Comparison of ENCODE assay signal across 11 cellular contexts in the genomic region with DNA sequence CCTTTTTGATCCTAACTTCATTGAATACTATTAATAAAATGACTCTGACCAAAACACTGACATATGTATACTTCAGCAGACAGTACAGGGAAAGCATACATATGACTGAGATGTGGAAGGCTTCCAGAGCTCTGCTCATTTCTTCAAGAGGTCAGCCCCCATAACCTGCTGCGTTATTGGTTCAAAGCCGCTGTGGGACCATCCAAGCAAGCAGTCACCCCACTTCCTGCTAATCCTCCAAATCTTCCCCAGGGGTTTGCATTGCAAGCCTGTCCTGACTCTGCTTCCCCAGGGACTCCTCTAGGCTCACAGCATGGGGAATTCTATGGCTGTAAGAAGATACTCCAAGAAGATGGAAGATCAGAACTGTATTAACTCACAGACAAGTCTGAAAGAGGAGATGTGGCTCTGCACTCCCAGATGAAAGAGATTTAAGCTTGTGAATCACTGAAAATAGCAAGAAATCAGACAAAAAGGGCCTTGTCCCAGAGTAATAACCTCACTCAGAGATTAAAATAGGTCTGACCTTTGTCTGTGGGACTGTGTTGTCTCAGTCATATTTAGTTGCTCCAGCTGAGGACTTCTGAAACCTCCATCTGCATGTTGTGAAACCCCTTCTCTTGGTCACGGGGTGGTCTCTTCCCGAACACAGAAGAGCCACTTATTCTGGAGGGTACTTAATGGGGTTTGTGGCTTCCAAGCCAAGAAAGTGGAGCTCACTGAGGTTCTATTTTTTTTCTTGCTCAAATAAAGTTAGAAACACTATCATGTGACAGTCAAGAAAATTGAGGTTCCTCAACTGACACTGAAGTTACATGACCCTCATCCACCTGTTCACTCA.
DNase-seq lines count a peak whose midpoint lies in the region; ATAC-seq, FAIRE-seq and TF ChIP-seq lines count a peak whose summit lies in the region.
"Had no signal": no experiment of that assay in that cellular context is flagged by ENCODE, and none has a peak within 500 bp of the region (broad histone marks: within the 10 kb centered on the region; RNA-seq: fewer than 3 reads in every experiment).

No MANE protein-coding gene starts in this region.

- H3K27me3 ChIP-seq in body of pancreas = no peaks in the 10 kb centered on the region
- H3K27me3 ChIP-seq: right lobe of liver had no signal

- 92 to 94% methylated on average over 3 to 4 of the region's 4 CpGs for WGBS in body of pancreas, 2 donors

- H3K4me1 ChIP-seq in body of pancreas = no peaks in the 10 kb centered on the region
- H3K4me1 ChIP-seq: right lobe of liver had no signal

- no peak overlapping the region for H3K4me3 ChIP-seq in body of pancreas
- H3K4me3 ChIP-seq: right lobe of liver had no signal

- H3K36me3 ChIP-seq in body of pancreas (replicated peaks in 1 of 2; ENCODE audit: insufficient read depth in 1 of 2, low read depth in 2 of 2) = no peaks in the 10 kb centered on the region
- H3K36me3 ChIP-seq: right lobe of liver had no signal

- TF ChIP-seq CTCF in body of pancreas (IDR thresholded peaks at IDR 0.05) = no peak

- no peaks in the 10 kb centered on the region for H3K9me3 ChIP-seq in body of pancreas
- H3K9me3 ChIP-seq: right lobe of liver had no signal

- ATAC-seq in HG02798 (IDR thresholded peaks at IDR 0.05; ENCODE audit: poor library complexity, unreplicated experiment) (peak; percentile 87), HG03571 (IDR thresholded peaks at IDR 0.05; ENCODE audit: unreplicated experiment) (peak; percentile 66), body of pancreas (no peak)
- ATAC-seq: left colon had no signal

- H3K27ac ChIP-seq in body of pancreas = no peak overlapping the region
- H3K27ac ChIP-seq: right lobe of liver had no signal

- intact Hi-C loops in body of pancreas (cut with DNase I) = no loop called here

- no peak for TF ChIP-seq POLR2A in body of pancreas (IDR thresholded peaks at IDR 0.05)

- DNase-seq in DMS79 (lab: John Stamatoyannopoulos, UW) (peak; percentile 61), GM19239 (ENCODE audit: insufficient read length, low spot score) (peak; percentile 21), NCI-H524 treated with DMSO at 0.1 percent for 48 hours (lab: John Stamatoyannopoulos, UW) (no peak), body of pancreas (no peak), amygdala (lab: John Stamatoyannopoulos, UW) (no peak), DMS153 (lab: John Stamatoyannopoulos, UW) (no peak)
- DNase-seq: left colon; right lobe of liver; stimulated activated naive CD4-positive, alpha-beta T cell treated with Interleukin-2 at 50 U/mL for 16 hours had no signal

- FAIRE-seq in GM19239 (lab: Jason Lieb, UNC) = peak; percentile 92

Comparison
In these comparisons a context has a peak if more than half of its experiments do, and no peak if none do; other contexts are left out.
1. DNase-seq: peak in DMS79 (single experiment) and GM19239 (single experiment); none in NCI-H524 treated with DMSO at 0.1 percent for 48 hours (single experiment), body of pancreas (0 of 4), amygdala (0 of 56) and DMS153 (single experiment).